ENCODE assay signal across 13 cellular contexts in the genomic region with DNA sequence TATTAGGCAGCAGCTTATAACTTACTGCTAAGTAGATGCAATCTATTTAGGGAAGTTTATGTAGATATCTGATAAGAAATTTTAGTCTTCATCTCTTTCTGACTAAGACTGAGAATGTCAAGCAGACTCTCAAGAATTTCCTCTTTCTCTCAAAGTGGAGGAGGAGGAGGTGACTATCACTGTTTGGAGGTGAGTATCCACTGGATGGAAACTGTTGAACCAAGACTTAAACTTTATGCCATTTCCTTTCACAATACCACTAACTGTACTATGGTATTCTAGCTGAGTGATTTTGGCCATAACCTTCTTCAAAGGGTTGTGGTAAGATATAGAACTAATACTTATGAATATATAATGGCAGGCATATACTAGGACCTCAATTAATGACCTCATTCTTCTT.
DNase-seq lines count a peak whose midpoint lies in the region; ATAC-seq and TF ChIP-seq lines count a peak whose summit lies in the region.
"Had no signal": no experiment of that assay in that cellular context is flagged by ENCODE, and none has a peak within 500 bp of the region (broad histone marks: within the 10 kb centered on the region; RNA-seq: fewer than 3 reads in every experiment).

No MANE protein-coding gene starts in this region.

- H3K27ac ChIP-seq in adrenal gland = no peak overlapping the region
- H3K27ac ChIP-seq: ascending aorta, right lobe of liver had no signal

- no peak overlapping the region for H3K27ac Mint-ChIP-seq in activated T-helper 17 cell treated with anti-CD3 and anti-CD28 coated beads, Interleukin-2, amount 50 U/mL, for 72 hours
- no peak overlapping the region for H3K27ac Mint-ChIP-seq in activated CD4-positive, alpha-beta memory T cell treated with anti-CD3 and anti-CD28 coated beads for 36 hours
- no peak overlapping the region for H3K27ac Mint-ChIP-seq in mesothelial cell of epicardium

- TF ChIP-seq CTCF in adrenal gland (IDR thresholded peaks at IDR 0.05) (no peak), mesothelial cell of epicardium (IDR thresholded peaks at IDR 0.05; ENCODE audit: unreplicated experiment) (no peak)

- H3K4me1 ChIP-seq in adrenal gland (replicated peaks in 1 of 2) = peaks cover 0 to 11% of the 10 kb centered on the region in 2 donors
- H3K4me1 ChIP-seq: ascending aorta, right lobe of liver had no signal

- H3K4me1 Mint-ChIP-seq in activated T-helper 17 cell treated with anti-CD3 and anti-CD28 coated beads, Interleukin-2, amount 50 U/mL, for 72 hours = peaks cover 5% of the 10 kb centered on the region
- H3K4me1 Mint-ChIP-seq in activated CD4-positive, alpha-beta memory T cell treated with anti-CD3 and anti-CD28 coated beads for 36 hours (ENCODE audit: low read depth) = peaks cover 4% of the 10 kb centered on the region
- H3K4me1 Mint-ChIP-seq in mesothelial cell of epicardium = peaks cover 2% of the 10 kb centered on the region

- no peaks in the 10 kb centered on the region for H3K9me3 ChIP-seq in adrenal gland (replicated peaks in 1 of 3)
- H3K9me3 ChIP-seq: ascending aorta, right lobe of liver had no signal

- no peak for TF ChIP-seq POLR2A in adrenal gland (IDR thresholded peaks at IDR 0.05)

- H3K36me3 Mint-ChIP-seq in activated T-helper 17 cell treated with anti-CD3 and anti-CD28 coated beads, Interleukin-2, amount 50 U/mL, for 72 hours (ENCODE audit: low read depth) = no peaks in the 10 kb centered on the region
- peaks cover 3% of the 10 kb centered on the region for H3K36me3 Mint-ChIP-seq in activated CD4-positive, alpha-beta memory T cell treated with anti-CD3 and anti-CD28 coated beads for 36 hours
- no peaks in the 10 kb centered on the region for H3K36me3 Mint-ChIP-seq in mesothelial cell of epicardium

- no peaks in the 10 kb centered on the region for H3K27me3 ChIP-seq in adrenal gland
- H3K27me3 ChIP-seq: ascending aorta, right lobe of liver had no signal

- no peaks in the 10 kb centered on the region for H3K9me3 Mint-ChIP-seq in activated T-helper 17 cell treated with anti-CD3 and anti-CD28 coated beads, Interleukin-2, amount 50 U/mL, for 72 hours
- H3K9me3 Mint-ChIP-seq in activated CD4-positive, alpha-beta memory T cell treated with anti-CD3 and anti-CD28 coated beads for 36 hours = peaks cover 5% of the 10 kb centered on the region
- peaks cover 7% of the 10 kb centered on the region for H3K9me3 Mint-ChIP-seq in mesothelial cell of epicardium

- no peaks in the 10 kb centered on the region for H3K36me3 ChIP-seq in adrenal gland (replicated peaks in 1 of 2)
- H3K36me3 ChIP-seq: ascending aorta, right lobe of liver had no signal

- ATAC-seq in GM18861 (IDR thresholded peaks at IDR 0.05; ENCODE audit: unreplicated experiment) = peak; percentile 60
- peak; percentile 57 for ATAC-seq in GM21576 (IDR thresholded peaks at IDR 0.05; ENCODE audit: unreplicated experiment)
- ATAC-seq in HG03442 (IDR thresholded peaks at IDR 0.05; ENCODE audit: unreplicated experiment) = peak; percentile 65
- ATAC-seq in activated T-helper 17 cell treated with anti-CD3 and anti-CD28 coated beads, Interleukin-2, amount 50 U/mL, for 72 hours (replicated peaks) = peak; percentile 80
- ATAC-seq in Right ventricle myocardium inferior = no peak
- ATAC-seq: right lobe of liver had no signal

- intact Hi-C loops in adrenal gland (cut with DNase I) (no loop called here), Right ventricle myocardium inferior (cut with DNase I) (no loop called here)
- intact Hi-C loops in activated CD4-positive, alpha-beta memory T cell treated with anti-CD3 and anti-CD28 coated beads for 36 hours (cut with micrococcal nuclease) = no loop called here

- CTCF ChIA-PET in activated CD4-positive, alpha-beta memory T cell treated with anti-CD3 and anti-CD28 coated beads for 36 hours (lab: Charles Lee) = interaction anchor here (0.5 to 2.0 kb wide), 3 partner anchors 155 to 1496 kb away, joined by 3 to 5 read pairs (median 3); no protein-coding TSS in a partner anchor

- no peak for DNase-seq in adrenal gland
- no peak for DNase-seq in Right ventricle myocardium inferior (ENCODE audit: missing footprints)
- no peak for DNase-seq in activated CD4-positive, alpha-beta memory T cell treated with anti-CD3 and anti-CD28 coated beads for 36 hours
- no peak for DNase-seq in mesothelial cell of epicardium (ENCODE audit: low spot score in 2 of 2, unreplicated experiment in 2 of 2)
- DNase-seq: effector CD8-positive, alpha-beta T cell; KBM-7; OCI-M1; right lobe of liver had no signal

- no peaks in the 10 kb centered on the region for H3K27me3 Mint-ChIP-seq in activated T-helper 17 cell treated with anti-CD3 and anti-CD28 coated beads, Interleukin-2, amount 50 U/mL, for 72 hours
- H3K27me3 Mint-ChIP-seq in activated CD4-positive, alpha-beta memory T cell treated with anti-CD3 and anti-CD28 coated beads for 36 hours = peaks cover 2% of the 10 kb centered on the region
- H3K27me3 Mint-ChIP-seq in mesothelial cell of epicardium (ENCODE audit: low read depth) = peaks cover 2% of the 10 kb centered on the region

- POLR2A ChIA-PET in activated CD4-positive, alpha-beta memory T cell treated with anti-CD3 and anti-CD28 coated beads for 36 hours (lab: Charles Lee) = no interaction called here

- no peak overlapping the region for H3K4me3 ChIP-seq in adrenal gland
- H3K4me3 ChIP-seq: ascending aorta, right lobe of liver had no signal

- no peak overlapping the region for H3K4me3 Mint-ChIP-seq in activated T-helper 17 cell treated with anti-CD3 and anti-CD28 coated beads, Interleukin-2, amount 50 U/mL, for 72 hours
- H3K4me3 Mint-ChIP-seq in activated CD4-positive, alpha-beta memory T cell treated with anti-CD3 and anti-CD28 coated beads for 36 hours = no peak overlapping the region
- no peak overlapping the region for H3K4me3 Mint-ChIP-seq in mesothelial cell of epicardium
